ENCODE assay signal across 1 cellular context in genomic region chr6:111644893-111645430, GRCh38.
A peak's percentile ranks its signal among the peaks of the same experiment; 100 is the strongest.
TF ChIP-seq lines count a peak whose summit lies in the region.

No MANE protein-coding gene starts in this region.

TF ChIP-seq in HepG2, 621 proteins besides CTCF, POLR2A, EP300 and RAD21 (continued from another document):
- TF ChIP-seq, protein P1, sequence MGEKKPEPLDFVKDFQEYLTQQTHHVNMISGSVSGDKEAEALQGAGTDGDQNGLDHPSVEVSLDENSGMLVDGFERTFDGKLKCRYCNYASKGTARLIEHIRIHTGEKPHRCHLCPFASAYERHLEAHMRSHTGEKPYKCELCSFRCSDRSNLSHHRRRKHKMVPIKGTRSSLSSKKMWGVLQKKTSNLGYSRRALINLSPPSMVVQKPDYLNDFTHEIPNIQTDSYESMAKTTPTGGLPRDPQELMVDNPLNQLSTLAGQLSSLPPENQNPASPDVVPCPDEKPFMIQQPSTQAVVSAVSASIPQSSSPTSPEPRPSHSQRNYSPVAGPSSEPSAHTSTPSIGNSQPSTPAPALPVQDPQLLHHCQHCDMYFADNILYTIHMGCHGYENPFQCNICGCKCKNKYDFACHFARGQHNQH (CRISPR knock-in tag; IDR thresholded peaks at IDR 0.05) = no peak
- TF ChIP-seq PHB2 (IDR thresholded peaks at IDR 0.05; ENCODE audit: partially characterized antibody) (no peak), ZNF280B (CRISPR knock-in tag; IDR thresholded peaks at IDR 0.05; ENCODE audit: borderline replicate concordance) (0 out of 2 replicates have a peak, but pooled peaks have one; percentile 49), ZSCAN20 (CRISPR knock-in tag; IDR thresholded peaks at IDR 0.05; ENCODE audit: borderline replicate concordance) (no peak), STAG1 (CRISPR knock-in tag; IDR thresholded peaks at IDR 0.05) (peak; percentile 11; the same call in 1 of the 2 replicates), GMEB2 (CRISPR knock-in tag; IDR thresholded peaks at IDR 0.05; ENCODE audit: low read depth) (no peak), MTF2 (CRISPR knock-in tag; IDR thresholded peaks at IDR 0.05; ENCODE audit: borderline replicate concordance) (no peak), ZNF225 (CRISPR knock-in tag; IDR thresholded peaks at IDR 0.05) (0 out of 2 replicates have a peak, but pooled peaks have one; percentile 39), ZNF563 (CRISPR knock-in tag; IDR thresholded peaks at IDR 0.05) (no peak), NR3C1 (CRISPR knock-in tag; IDR thresholded peaks at IDR 0.05) (no peak), ZNF558 (CRISPR knock-in tag; IDR thresholded peaks at IDR 0.05; ENCODE audit: borderline replicate concordance) (no peak), ZNF101 (CRISPR knock-in tag; IDR thresholded peaks at IDR 0.05; ENCODE audit: borderline replicate concordance, low read depth) (no peak), U2AF2 (IDR thresholded peaks at IDR 0.05; ENCODE audit: low read depth, low read length) (no peak), ZMYM4 (CRISPR knock-in tag; IDR thresholded peaks at IDR 0.05) (0 out of 2 replicates have a peak, but pooled peaks have one; percentile 35)
- TF ChIP-seq, protein P2, sequence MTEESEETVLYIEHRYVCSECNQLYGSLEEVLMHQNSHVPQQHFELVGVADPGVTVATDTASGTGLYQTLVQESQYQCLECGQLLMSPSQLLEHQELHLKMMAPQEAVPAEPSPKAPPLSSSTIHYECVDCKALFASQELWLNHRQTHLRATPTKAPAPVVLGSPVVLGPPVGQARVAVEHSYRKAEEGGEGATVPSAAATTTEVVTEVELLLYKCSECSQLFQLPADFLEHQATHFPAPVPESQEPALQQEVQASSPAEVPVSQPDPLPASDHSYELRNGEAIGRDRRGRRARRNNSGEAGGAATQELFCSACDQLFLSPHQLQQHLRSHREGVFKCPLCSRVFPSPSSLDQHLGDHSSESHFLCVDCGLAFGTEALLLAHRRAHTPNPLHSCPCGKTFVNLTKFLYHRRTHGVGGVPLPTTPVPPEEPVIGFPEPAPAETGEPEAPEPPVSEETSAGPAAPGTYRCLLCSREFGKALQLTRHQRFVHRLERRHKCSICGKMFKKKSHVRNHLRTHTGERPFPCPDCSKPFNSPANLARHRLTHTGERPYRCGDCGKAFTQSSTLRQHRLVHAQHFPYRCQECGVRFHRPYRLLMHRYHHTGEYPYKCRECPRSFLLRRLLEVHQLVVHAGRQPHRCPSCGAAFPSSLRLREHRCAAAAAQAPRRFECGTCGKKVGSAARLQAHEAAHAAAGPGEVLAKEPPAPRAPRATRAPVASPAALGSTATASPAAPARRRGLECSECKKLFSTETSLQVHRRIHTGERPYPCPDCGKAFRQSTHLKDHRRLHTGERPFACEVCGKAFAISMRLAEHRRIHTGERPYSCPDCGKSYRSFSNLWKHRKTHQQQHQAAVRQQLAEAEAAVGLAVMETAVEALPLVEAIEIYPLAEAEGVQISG (CRISPR knock-in tag; IDR thresholded peaks at IDR 0.05) = peak; percentile 41
- TF ChIP-seq, protein P3, sequence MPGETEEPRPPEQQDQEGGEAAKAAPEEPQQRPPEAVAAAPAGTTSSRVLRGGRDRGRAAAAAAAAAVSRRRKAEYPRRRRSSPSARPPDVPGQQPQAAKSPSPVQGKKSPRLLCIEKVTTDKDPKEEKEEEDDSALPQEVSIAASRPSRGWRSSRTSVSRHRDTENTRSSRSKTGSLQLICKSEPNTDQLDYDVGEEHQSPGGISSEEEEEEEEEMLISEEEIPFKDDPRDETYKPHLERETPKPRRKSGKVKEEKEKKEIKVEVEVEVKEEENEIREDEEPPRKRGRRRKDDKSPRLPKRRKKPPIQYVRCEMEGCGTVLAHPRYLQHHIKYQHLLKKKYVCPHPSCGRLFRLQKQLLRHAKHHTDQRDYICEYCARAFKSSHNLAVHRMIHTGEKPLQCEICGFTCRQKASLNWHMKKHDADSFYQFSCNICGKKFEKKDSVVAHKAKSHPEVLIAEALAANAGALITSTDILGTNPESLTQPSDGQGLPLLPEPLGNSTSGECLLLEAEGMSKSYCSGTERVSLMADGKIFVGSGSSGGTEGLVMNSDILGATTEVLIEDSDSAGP (CRISPR knock-in tag; IDR thresholded peaks at IDR 0.05; ENCODE audit: borderline replicate concordance) = peak; percentile 28; the same call in 1 of the 2 replicates
TF ChIP-seq in HepG2: peak in this region for 6.
